15 cellular contexts compared by ENCODE assay signal in the genomic region with DNA sequence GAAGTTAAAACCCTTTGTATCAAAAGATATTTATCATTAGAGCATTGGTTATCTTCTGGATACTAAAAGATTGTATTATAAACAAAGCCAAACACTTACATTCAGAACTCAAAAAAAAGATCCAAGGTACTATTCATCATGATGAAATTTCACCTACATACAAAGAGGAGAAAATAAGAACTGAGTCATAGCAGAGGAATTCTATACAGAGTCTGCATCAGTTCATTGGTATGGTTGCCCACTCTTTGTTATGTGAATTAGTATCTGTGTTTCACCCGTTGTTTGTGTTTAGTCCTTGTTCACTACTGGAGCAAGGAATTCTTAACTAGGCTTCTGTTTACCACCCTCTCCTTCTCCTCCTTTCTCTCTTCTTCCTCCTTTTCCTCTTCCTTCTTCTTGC.
DNase-seq lines count a peak whose midpoint lies in the region; ATAC-seq and TF ChIP-seq lines count a peak whose summit lies in the region.
"Had no signal": no experiment of that assay in that cellular context is flagged by ENCODE, and none has a peak within 500 bp of the region (broad histone marks: within the 10 kb centered on the region; RNA-seq: fewer than 3 reads in every experiment).

No MANE protein-coding gene starts in this region.

- TF ChIP-seq CTCF in AG04450 (IDR thresholded peaks at IDR 0.05; ENCODE audit: low read depth, low read length) (no peak), IMR-90 (conservative IDR thresholded peaks at IDR 0.05; ENCODE audit: low read depth, low read length) (no peak), astrocyte of the cerebellum (IDR thresholded peaks at IDR 0.05; ENCODE audit: low read depth, low read length, missing control alignments) (no peak), glutamatergic neuron (IDR thresholded peaks at IDR 0.05; ENCODE audit: partially characterized antibody, unreplicated experiment) (no peak)

- TF ChIP-seq POLR2A in IMR-90 (IDR thresholded peaks at IDR 0.05; ENCODE audit: low read depth, low read length) = no peak

- H4K8ac ChIP-seq in IMR-90 (ENCODE audit: low read depth in 2 of 2, low read length in 2 of 2) (no peak overlapping the region; a peak in 1 of 4 replicates), neuronal stem cell (ENCODE audit: low read depth, low read length) (no peak overlapping the region)

- H3K4me3 Mint-ChIP-seq in glutamatergic neuron (ENCODE audit: unreplicated experiment) = no peak overlapping the region
- H3K4me3 Mint-ChIP-seq: effector memory CD8-positive, alpha-beta T cell had no signal

- H3K4me2 ChIP-seq in IMR-90 (ENCODE audit: low read depth, low read length) = peak overlapping the region; percentile 18; the same call in 1 of the 2 replicates
- no peak overlapping the region for H3K4me2 ChIP-seq in neuronal stem cell (ENCODE audit: insufficient read depth, low read length, poor library complexity, severe bottlenecking)

- no peak overlapping the region for H2BK15ac ChIP-seq in IMR-90 (ENCODE audit: low read depth, low read length)
- H2BK15ac ChIP-seq in neuronal stem cell (ENCODE audit: low read length) = no peak overlapping the region

- CTCF ChIA-PET in AG04450 (lab: Charles Lee) (no interaction called here), IMR-90 (lab: Yijun Ruan, JAX) (no interaction called here)

- H2AK9ac ChIP-seq in IMR-90 (replicated peaks; ENCODE audit: low read depth, low read length, poor library complexity) = no peak overlapping the region

- H2AFZ ChIP-seq in IMR-90 (replicated peaks; ENCODE audit: low read length, poor library complexity) = no peak overlapping the region
- H2AFZ ChIP-seq in neuronal stem cell (ENCODE audit: low read length) = no peak overlapping the region

- H3K9me3 ChIP-seq in AG04450 (ENCODE audit: control insufficient read depth, insufficient read depth, low read length) (no peaks in the 10 kb centered on the region), IMR-90 (ENCODE audit: control insufficient read depth, insufficient read depth, low read length) (no peaks in the 10 kb centered on the region), neuronal stem cell (replicated peaks in 1 of 2; ENCODE audit: control insufficient read depth in 2 of 2, insufficient read depth in 1 of 2, low read depth in 1 of 2, low read length in 2 of 2) (peaks cover 0 to 3% of the 10 kb centered on the region in 2 donors)
- H3K9me3 ChIP-seq: ovary, upper lobe of left lung had no signal

- H2AK5ac ChIP-seq in IMR-90 (ENCODE audit: low read depth, low read length) (no peak overlapping the region), neuronal stem cell (ENCODE audit: low read depth, low read length) (no peak overlapping the region)

- H3K9ac ChIP-seq in IMR-90 (ENCODE audit: low read depth, low read length) (no peak overlapping the region), neuronal stem cell (ENCODE audit: low read depth, low read length, poor library complexity) (no peak overlapping the region)

- H3K56ac ChIP-seq in IMR-90 (ENCODE audit: extremely low read depth, insufficient read depth, low read length) = no peak overlapping the region

- no peak for TF ChIP-seq RAD21 in IMR-90 (IDR thresholded peaks at IDR 0.05; ENCODE audit: low read length)

- no peaks in the 10 kb centered on the region; the same call in 1 of the 2 replicates for H3K4me1 ChIP-seq in IMR-90 (ENCODE audit: control insufficient read depth, insufficient read depth, low read length)
- H3K4me1 ChIP-seq in neuronal stem cell (ENCODE audit: control insufficient read depth in 2 of 2, insufficient read depth in 1 of 2, low read depth in 1 of 2, low read length in 2 of 2) = peaks cover 3% of the 10 kb centered on the region in 2 donors
- H3K4me1 ChIP-seq: upper lobe of left lung had no signal

- WGBS in IMR-90 (ENCODE audit: extremely low coverage in 2 of 2, insufficient read length in 1 of 2), 2 experiments = no CpG with 5 or more reads among the region's 1 CpG
- no CpG with 5 or more reads among the region's 1 CpG for WGBS in neuronal stem cell (ENCODE audit: extremely low coverage in 2 of 2, insufficient read length in 2 of 2, insufficient replicate concordance in 1 of 2), 2 donors

- H2BK5ac ChIP-seq in IMR-90 (ENCODE audit: low read depth, low read length, poor library complexity, severe bottlenecking) = peak overlapping the region; percentile 50
- H2BK5ac ChIP-seq in neuronal stem cell (ENCODE audit: low read length) = no peak overlapping the region

- no peak overlapping the region for H3K27ac ChIP-seq in AG04450 (ENCODE audit: low read depth, low read length)
- no peak overlapping the region for H3K27ac ChIP-seq in IMR-90 (ENCODE audit: insufficient read depth, low read length)
- H3K27ac ChIP-seq in neuronal stem cell (replicated peaks; ENCODE audit: low read length) = no peak overlapping the region
- H3K27ac ChIP-seq: ovary, SK-N-MC, upper lobe of left lung had no signal

- dilution Hi-C loops in IMR-90 (cut with HindIII; ENCODE audit: low sequenced_read_pairs, unreplicated experiment) = no loop called here

- peaks cover 5% of the 10 kb centered on the region for H3K27me3 Mint-ChIP-seq in glutamatergic neuron (ENCODE audit: unreplicated experiment)

- no peak overlapping the region for H4K5ac ChIP-seq in IMR-90 (ENCODE audit: low read depth, low read length)

- H3K79me1 ChIP-seq in IMR-90 (ENCODE audit: low read depth in 1 of 2, low read length in 2 of 2) (no peaks in the 10 kb centered on the region), neuronal stem cell (ENCODE audit: low read depth, low read length) (no peaks in the 10 kb centered on the region)

- H2BK20ac ChIP-seq in IMR-90 (ENCODE audit: low read depth, low read length) = no peak overlapping the region

- intact Hi-C loops in IMR-90 (cut with micrococcal nuclease) = loop anchor here (5.0 to 10.0 kb wide), 2 partner anchors 158 to 1921 kb away; partner anchors contain the start of gene LNPK

- in situ Hi-C loops in IMR-90 (cut with MboI; ENCODE audit: low sequenced_read_pairs) (no loop called here), astrocyte of the cerebellum (cut with HindIII; ENCODE audit: low sequenced_read_pairs) (no loop called here)

- POLR2A ChIA-PET in AG04450 (lab: Yijun Ruan, JAX) (no interaction called here), IMR-90 (lab: Charles Lee; ENCODE audit: unreplicated experiment) (no interaction called here)

- H3K4me1 Mint-ChIP-seq in glutamatergic neuron (ENCODE audit: low read depth, unreplicated experiment) = peaks cover 28% of the 10 kb centered on the region

- no peak overlapping the region for H2BK12ac ChIP-seq in neuronal stem cell (ENCODE audit: low read length)

- H3K36me3 ChIP-seq in IMR-90 (ENCODE audit: control insufficient read depth, insufficient read depth, low read length) = no peaks in the 10 kb centered on the region
- no peaks in the 10 kb centered on the region for H3K36me3 ChIP-seq in neuronal stem cell (replicated peaks in 1 of 2; ENCODE audit: control insufficient read depth in 2 of 2, insufficient read depth in 2 of 2, low read length in 2 of 2)
- H3K36me3 ChIP-seq: ovary, upper lobe of left lung had no signal

- no peaks in the 10 kb centered on the region for H3K9me1 ChIP-seq in IMR-90 (ENCODE audit: insufficient read depth, low read length)

- no peak overlapping the region for H3K27ac Mint-ChIP-seq in glutamatergic neuron (ENCODE audit: unreplicated experiment)
- H3K27ac Mint-ChIP-seq: effector memory CD8-positive, alpha-beta T cell had no signal

- H3K14ac ChIP-seq in IMR-90 (replicated peaks; ENCODE audit: low read depth, low read length) (no peak overlapping the region), neuronal stem cell (ENCODE audit: low read length) (no peak overlapping the region)

- peaks cover 12% of the 10 kb centered on the region for H3K9me3 Mint-ChIP-seq in glutamatergic neuron (ENCODE audit: unreplicated experiment)

- peak; percentile 67 for ATAC-seq in IMR-90 (ENCODE audit: low read depth)
- ATAC-seq: effector memory CD8-positive, alpha-beta T cell had no signal

- peaks cover 13% of the 10 kb centered on the region for H3K36me3 Mint-ChIP-seq in glutamatergic neuron (ENCODE audit: unreplicated experiment)

- BruUV-seq in IMR-90 (replicated peaks; lab: Mats Ljungman, UMichigan) = no TSS peak

- H3K27me3 ChIP-seq in AG04450 (ENCODE audit: control insufficient read depth, insufficient read depth, low read length) = no peaks in the 10 kb centered on the region
- no peaks in the 10 kb centered on the region for H3K27me3 ChIP-seq in IMR-90 (ENCODE audit: control insufficient read depth, insufficient read depth, low read length)
- no peaks in the 10 kb centered on the region for H3K27me3 ChIP-seq in neuronal stem cell (ENCODE audit: control insufficient read depth in 3 of 3, insufficient read depth in 3 of 3, low read depth in 1 of 3, low read length in 3 of 3)
- H3K27me3 ChIP-seq: ovary, upper lobe of left lung had no signal

- H3K4ac ChIP-seq in IMR-90 (ENCODE audit: low read depth, low read length) (no peak overlapping the region), neuronal stem cell (ENCODE audit: low read length) (no peak overlapping the region)

- no peak overlapping the region for H3K23ac ChIP-seq in IMR-90 (ENCODE audit: low read depth, low read length)
- H3K23ac ChIP-seq in neuronal stem cell (ENCODE audit: low read depth, low read length, poor library complexity) = no peak overlapping the region

- DNase-seq in AG04450 (ENCODE audit: low read depth, low spot score) (peak; percentile 47), IMR-90 (peak; percentile 78), astrocyte of the cerebellum (ENCODE audit: low read depth) (peak; percentile 27), iPS-NIHi11 (ENCODE audit: low spot score) (peak; percentile 48), neuronal stem cell (ENCODE audit: low spot score) (no peak), HK-2 (ENCODE audit: unreplicated experiment) (no peak), glutamatergic neuron (no peak)
- DNase-seq in stimulated activated CD4-positive, alpha-beta T cell treated with anti-CD3 and anti-CD28 coated beads, Interleukin-4, amount 100 ng/mL, for 1 hour = no peak
- DNase-seq: amygdala; effector memory CD8-positive, alpha-beta T cell; NCI-H1694 treated with DMSO at 0.1 percent for 48 hours; ovary; stimulated activated CD4-positive, alpha-beta T cell treated with anti-CD3 and anti-CD28 coated beads, Interleukin-1b, Interleukin-23, amount 100 ng/mL, for 48 hours; upper lobe of left lung had no signal

- no peaks in the 10 kb centered on the region for H4K20me1 ChIP-seq in IMR-90 (ENCODE audit: insufficient read depth, low read length)

- H4K91ac ChIP-seq in IMR-90 (ENCODE audit: insufficient read depth, low read depth, low read length) = no peak overlapping the region
- H4K91ac ChIP-seq in neuronal stem cell (ENCODE audit: low read depth, low read length, poor library complexity) = no peak overlapping the region

- H2BK120ac ChIP-seq in IMR-90 (ENCODE audit: low read depth, low read length) = no peak overlapping the region
- H2BK120ac ChIP-seq in neuronal stem cell (ENCODE audit: low read depth, low read length) = no peak overlapping the region

- H3K18ac ChIP-seq in IMR-90 (ENCODE audit: low read depth, low read length) (no peak overlapping the region), neuronal stem cell (ENCODE audit: low read length) (no peak overlapping the region)

- no peak overlapping the region for H3K4me3 ChIP-seq in AG04450 (ENCODE audit: low read depth, low read length)
- no peak overlapping the region for H3K4me3 ChIP-seq in IMR-90 (ENCODE audit: insufficient read depth, low read depth, low read length)
- H3K4me3 ChIP-seq in astrocyte of the cerebellum (ENCODE audit: low read depth, low read length) = no peak overlapping the region
- no peak overlapping the region for H3K4me3 ChIP-seq in neuronal stem cell (ENCODE audit: low read length in 2 of 2)
- H3K4me3 ChIP-seq: ovary, SK-N-MC, upper lobe of left lung had no signal

Comparison
In these comparisons a context has a peak if more than half of its experiments do, and no peak if none do; other contexts are left out.
1. DNase-seq: peak in AG04450 (single experiment), IMR-90 (single experiment), astrocyte of the cerebellum (single experiment) and iPS-NIHi11 (single experiment); none in neuronal stem cell (single experiment), stimulated activated CD4-positive, alpha-beta T cell treated with anti-CD3 and anti-CD28 coated beads, Interleukin-4, amount 100 ng/mL, for 1 hour (single experiment), HK-2 (single experiment) and glutamatergic neuron (single experiment).